ENCODE assay signal across 8 cellular contexts in the genomic region with DNA sequence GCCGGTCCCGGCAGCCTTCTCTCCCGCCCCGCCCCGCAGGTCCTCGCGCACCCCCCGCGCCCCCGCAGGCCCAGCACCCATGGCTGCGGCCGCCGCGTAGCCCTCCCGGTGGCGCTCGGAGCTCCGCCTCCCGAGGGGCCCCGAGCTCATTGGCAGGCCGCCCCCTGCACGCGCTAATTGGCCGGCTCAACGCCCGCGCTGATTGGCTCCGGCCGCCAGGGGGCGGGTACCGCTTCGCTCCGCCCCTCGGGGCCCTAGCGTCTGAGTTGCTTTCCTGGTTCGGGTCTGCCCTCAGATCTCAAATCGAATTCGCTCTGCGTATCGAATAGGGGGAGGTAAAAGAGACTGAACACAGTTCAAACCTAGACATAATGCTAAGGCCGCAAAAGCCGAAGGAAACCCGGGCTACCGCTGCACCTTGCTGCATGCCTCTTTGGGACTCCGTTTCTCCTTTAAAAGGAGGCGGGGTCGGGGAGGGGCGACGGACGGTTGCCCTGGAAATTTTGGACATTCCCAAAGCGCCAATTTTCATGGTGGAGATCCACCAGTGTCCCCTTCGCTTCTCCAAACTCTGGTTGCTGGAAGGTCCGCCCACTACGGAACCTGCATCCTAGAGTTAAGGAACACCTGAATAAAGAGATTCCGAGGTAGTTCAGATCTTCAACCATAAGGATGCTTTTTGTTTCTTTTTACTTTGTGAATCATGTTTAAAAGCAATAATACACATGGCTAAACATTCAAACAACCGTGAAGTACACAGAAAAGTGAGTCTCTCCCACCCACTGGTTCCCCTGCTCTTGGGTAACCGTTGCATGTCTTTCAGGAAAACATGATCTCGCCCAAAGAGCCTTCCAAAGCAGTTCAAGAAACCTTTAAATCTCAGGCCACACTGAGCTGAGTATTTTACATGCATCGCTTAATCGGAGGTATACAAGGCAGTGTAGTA. TPM values are rescaled to one million over a fixed set of nuclear protein-coding genes. Genes with fewer than 3 reads are reported as not detected.
DNase-seq lines count a peak whose midpoint lies in the region; ATAC-seq and TF ChIP-seq lines count a peak whose summit lies in the region.

A gene (minus strand): TSS at position 117 of the 946 bp plus-strand sequence. CDS start 463 bp downstream, outside the sequence.

- DNase-seq in DMS53 treated with DMSO at 0.1 percent for 48 hours (lab: John Stamatoyannopoulos, UW; ENCODE audit: unreplicated experiment) (peak; percentile 65), KG1 (lab: John Stamatoyannopoulos, UW) (peak; percentile 95), Peyer's patch (peak; percentile 93 to 97 (median 97)), fibroblast of gingiva (ENCODE audit: low read depth) (peak; percentile 88)
- peak; percentile 96 for DNase-seq in activated T-helper 1 cell treated with anti-CD3 and anti-CD28 coated beads, Interleukin-12 subunit alpha, Interleukin-12 subunit beta, Interleukin-2, Interleukin-4 antibody, amounts not matched to agents 30 ng/mL and 10 ng/mL and 1 ng/mL, durations not matched to agents 14 hours and 24 hours and 36 hours (ENCODE audit: low spot score)
- DNase-seq in naive thymus-derived CD8-positive, alpha-beta T cell: peak; percentile 91 to 96 (median 95)
- peak; percentile 86 to 94 (median 92) for DNase-seq in stimulated activated naive CD4-positive, alpha-beta T cell (lab: John Stamatoyannopoulos, UW)

- peak; percentile 55 for ATAC-seq in GM21717 (IDR thresholded peaks at IDR 0.05; ENCODE audit: unreplicated experiment)
- ATAC-seq in naive thymus-derived CD8-positive, alpha-beta T cell: peak; percentile 81 to 85

- intact Hi-C loops in activated T-helper 1 cell treated with anti-CD3 and anti-CD28 coated beads, Interleukin-12 subunit alpha, Interleukin-12 subunit beta, Interleukin-2, Interleukin-4 antibody, amounts not matched to agents 30 ng/mL and 10 ng/mL and 1 ng/mL, durations not matched to agents 14 hours and 24 hours and 36 hours (cut with micrococcal nuclease): loop anchor here (1.0 to 10.0 kb wide), 6 partner anchors 555 to 1850 kb away; a partner anchor contains a TSS

- peak; percentile 48 to 74 for TF ChIP-seq POLR2A in Peyer's patch (IDR thresholded peaks at IDR 0.05)

- H3K9me3 ChIP-seq in Peyer's patch: no peaks in the 10 kb centered on the region

- peaks cover 21% of the 10 kb centered on the region for H3K36me3 Mint-ChIP-seq in activated T-helper 1 cell treated with anti-CD3 and anti-CD28 coated beads, Interleukin-12 subunit alpha, Interleukin-12 subunit beta, Interleukin-2, Interleukin-4 antibody, amounts not matched to agents 30 ng/mL and 10 ng/mL and 1 ng/mL, durations not matched to agents 14 hours and 24 hours and 36 hours (ENCODE audit: low read depth)
- H3K36me3 Mint-ChIP-seq in naive thymus-derived CD8-positive, alpha-beta T cell: peaks cover 0 to 7% (median 0%) of the 10 kb centered on the region in 3 donors

- peak; percentile 11 to 74 (median 33) for TF ChIP-seq CTCF in Peyer's patch (IDR thresholded peaks at IDR 0.05)

- no peaks in the 10 kb centered on the region for H3K9me3 Mint-ChIP-seq in activated T-helper 1 cell treated with anti-CD3 and anti-CD28 coated beads, Interleukin-12 subunit alpha, Interleukin-12 subunit beta, Interleukin-2, Interleukin-4 antibody, amounts not matched to agents 30 ng/mL and 10 ng/mL and 1 ng/mL, durations not matched to agents 14 hours and 24 hours and 36 hours
- H3K9me3 Mint-ChIP-seq in naive thymus-derived CD8-positive, alpha-beta T cell: no peaks in the 10 kb centered on the region

- H3K4me3 ChIP-seq in Peyer's patch: peak within 1 kb of the TSS; percentile 90 to 93 (median 92)

- H3K36me3 ChIP-seq in Peyer's patch: no peaks in the 10 kb centered on the region

- peak within 1 kb of the TSS; percentile 88 for H3K27ac Mint-ChIP-seq in activated T-helper 1 cell treated with anti-CD3 and anti-CD28 coated beads, Interleukin-12 subunit alpha, Interleukin-12 subunit beta, Interleukin-2, Interleukin-4 antibody, amounts not matched to agents 30 ng/mL and 10 ng/mL and 1 ng/mL, durations not matched to agents 14 hours and 24 hours and 36 hours
- peak within 1 kb of the TSS; percentile 60 to 94 (median 88) for H3K27ac Mint-ChIP-seq in naive thymus-derived CD8-positive, alpha-beta T cell

- H3K4me1 ChIP-seq in Peyer's patch: peaks cover 3 to 70% (median 34%) of the 10 kb centered on the region in 4 donors

- H3K4me1 Mint-ChIP-seq in activated T-helper 1 cell treated with anti-CD3 and anti-CD28 coated beads, Interleukin-12 subunit alpha, Interleukin-12 subunit beta, Interleukin-2, Interleukin-4 antibody, amounts not matched to agents 30 ng/mL and 10 ng/mL and 1 ng/mL, durations not matched to agents 14 hours and 24 hours and 36 hours (ENCODE audit: low read depth): peaks cover 65% of the 10 kb centered on the region
- peaks cover 39 to 87% (median 82%) of the 10 kb centered on the region in 4 donors for H3K4me1 Mint-ChIP-seq in naive thymus-derived CD8-positive, alpha-beta T cell

- peak within 1 kb of the TSS; percentile 97 for H3K4me3 Mint-ChIP-seq in activated T-helper 1 cell treated with anti-CD3 and anti-CD28 coated beads, Interleukin-12 subunit alpha, Interleukin-12 subunit beta, Interleukin-2, Interleukin-4 antibody, amounts not matched to agents 30 ng/mL and 10 ng/mL and 1 ng/mL, durations not matched to agents 14 hours and 24 hours and 36 hours
- H3K4me3 Mint-ChIP-seq in naive thymus-derived CD8-positive, alpha-beta T cell: peak within 1 kb of the TSS; percentile 85 to 96 (median 92)

- H3K27me3 Mint-ChIP-seq in activated T-helper 1 cell treated with anti-CD3 and anti-CD28 coated beads, Interleukin-12 subunit alpha, Interleukin-12 subunit beta, Interleukin-2, Interleukin-4 antibody, amounts not matched to agents 30 ng/mL and 10 ng/mL and 1 ng/mL, durations not matched to agents 14 hours and 24 hours and 36 hours (ENCODE audit: insufficient read depth): no peaks in the 10 kb centered on the region
- H3K27me3 Mint-ChIP-seq in naive thymus-derived CD8-positive, alpha-beta T cell: no peaks in the 10 kb centered on the region

- POLR2A ChIA-PET in naive thymus-derived CD8-positive, alpha-beta T cell (lab: Charles Lee): interaction anchor here (1.0 to 1.3 kb wide), 4 partner anchors 199 to 1851 kb away, joined by 6 to 12 read pairs (median 6); a partner anchor contains a TSS

- H3K27ac ChIP-seq in Peyer's patch: peak within 1 kb of the TSS; percentile 79 to 89 (median 86)

- H3K27me3 ChIP-seq in Peyer's patch: no peaks in the 10 kb centered on the region

RNA-seq across cellular contexts. Expression of the gene that starts here (rescaled TPM):
- 10 to 100 TPM; 39.8 to 69.3 (median 60.9) TPM for total RNA-seq in Peyer's patch
- 36.2 and 40.8 TPM in 2 replicates for total RNA-seq in activated T-helper 1 cell treated with anti-CD3 and anti-CD28 coated beads, Interleukin-12 subunit alpha, Interleukin-12 subunit beta, Interleukin-2, Interleukin-4 antibody, amounts not matched to agents 30 ng/mL and 10 ng/mL and 1 ng/mL, durations not matched to agents 14 hours and 24 hours and 36 hours
- 10 to 100 TPM; 30.5 to 30.7 TPM for total RNA-seq in naive thymus-derived CD8-positive, alpha-beta T cell
- 10 to 100 TPM; 50.8 to 60.4 (median 51.9) TPM for polyA plus RNA-seq in naive thymus-derived CD8-positive, alpha-beta T cell

Comparison
In these comparisons a context has a peak if more than half of its experiments do, and no peak if none do; other contexts are left out.
1. Peak in every context shown above with its lines: DNase-seq, ATAC-seq, H3K4me3 ChIP-seq and H3K27ac ChIP-seq.